Comparison of ENCODE assay signal across 26 cellular contexts in the genomic region with DNA sequence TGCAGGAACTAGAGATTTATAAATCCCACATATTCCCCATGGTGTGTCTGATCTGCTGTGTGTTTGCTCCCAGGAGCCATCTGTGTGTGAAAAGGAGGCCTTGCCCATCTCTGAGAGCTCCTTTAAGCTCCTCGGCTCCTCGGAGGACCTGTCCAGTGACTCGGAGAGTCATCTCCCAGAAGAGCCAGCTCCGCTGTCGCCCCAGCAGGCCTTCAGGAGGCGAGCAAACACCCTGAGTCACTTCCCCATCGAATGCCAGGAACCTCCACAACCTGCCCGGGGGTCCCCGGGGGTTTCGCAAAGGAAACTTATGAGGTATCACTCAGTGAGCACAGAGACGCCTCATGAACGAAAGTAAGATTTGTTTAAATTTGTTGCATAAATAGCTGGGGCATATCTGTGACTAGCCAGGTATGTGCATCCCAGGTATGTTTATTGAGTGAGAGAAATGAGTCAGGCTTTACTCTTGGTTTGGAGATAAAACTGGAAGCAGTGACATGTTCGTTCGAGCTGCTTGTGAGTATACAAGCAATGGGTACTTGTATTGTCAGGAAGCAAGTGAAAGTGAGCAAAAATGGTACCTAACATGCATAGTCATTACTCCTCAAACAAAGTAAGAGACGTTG.
DNase-seq lines count a peak whose midpoint lies in the region; ATAC-seq, FAIRE-seq and TF ChIP-seq lines count a peak whose summit lies in the region.
"Had no signal": no experiment of that assay in that cellular context is flagged by ENCODE, and none has a peak within 500 bp of the region (broad histone marks: within the 10 kb centered on the region; RNA-seq: fewer than 3 reads in every experiment).

No MANE protein-coding gene starts in this region.

- no peaks in the 10 kb centered on the region for H4K20me1 ChIP-seq in HepG2 (ENCODE audit: insufficient read depth, low read length)

- BruUV-seq in HepG2 (replicated peaks; lab: Mats Ljungman, UMichigan) = no TSS peak

- no peak overlapping the region for H2AFZ ChIP-seq in HepG2 (ENCODE audit: low read length)

- POLR2A ChIA-PET in HepG2 (lab: Yijun Ruan, JAX) = no interaction called here

- H3K27me3 ChIP-seq in left ventricle myocardium inferior (ENCODE audit: low read depth) (no peaks in the 10 kb centered on the region), esophagus muscularis mucosa (no peaks in the 10 kb centered on the region), uterus (no peaks in the 10 kb centered on the region), HepG2 (ENCODE audit: control insufficient read depth in 1 of 2, insufficient read depth in 2 of 2, low read length in 2 of 2) (no peaks in the 10 kb centered on the region)
- H3K27me3 ChIP-seq: BLaER1 treated with 17β-estradiol and CSF1 and Interleukin-3, amounts not matched to agents 10 nM and 100 nM; neutrophil; spleen had no signal

- no peak for TF ChIP-seq CTCF in left ventricle myocardium inferior (IDR thresholded peaks at IDR 0.05; ENCODE audit: borderline replicate concordance)
- TF ChIP-seq CTCF in esophagus muscularis mucosa (IDR thresholded peaks at IDR 0.05) = no peak
- no peak for TF ChIP-seq CTCF in omental fat pad (IDR thresholded peaks at IDR 0.05)
- TF ChIP-seq CTCF in uterus (IDR thresholded peaks at IDR 0.05) = no peak
- no peak for TF ChIP-seq CTCF in HepG2 (CRISPR knock-in tag; IDR thresholded peaks at IDR 0.05)

- no peak overlapping the region for H3K4me2 ChIP-seq in HepG2 (ENCODE audit: low read depth, low read length)

- DNase-seq in left ventricle myocardium inferior = no peak
- DNase-seq in Right ventricle myocardium superior = no peak
- no peak for DNase-seq in esophagus muscularis mucosa (ENCODE audit: extremely low spot score)
- DNase-seq in omental fat pad (ENCODE audit: low spot score) = no peak
- DNase-seq in uterus = no peak
- DNase-seq in NCI-H2029 treated with DMSO at 0.1 percent for 48 hours (lab: John Stamatoyannopoulos, UW) = no peak
- no peak for DNase-seq in HepG2 (ENCODE audit: low spot score)
- DNase-seq: ACHN; activated effector memory CD4-positive, alpha-beta T cell treated with Interleukin-2 at 50 U/mL for 16 hours; activated naive CD8-positive, alpha-beta T cell treated with anti-CD3 and anti-CD28 coated beads, Interleukin-2, amount 10 ng/mL, durations not matched to agents 7 days and 5 days; DMS79 treated with DMSO at 0.1 percent for 48 hours; effector CD8-positive, alpha-beta T cell; Kasumi-1; NCI-H187; NCI-H345; NCI-H774; RPMI8226; spleen; stimulated activated CD4-positive, alpha-beta T cell treated with anti-CD3 and anti-CD28 coated beads, Interleukin-2, amount 100 ng/mL, for 48 hours had no signal

- H3K27ac ChIP-seq in left ventricle myocardium inferior (replicated peaks) (peak overlapping the region; percentile 84), esophagus muscularis mucosa (replicated peaks in 1 of 4) (peak overlapping the region; percentile 66 to 70 (median 70)), uterus (peak overlapping the region; percentile 72 to 77), HepG2 (ENCODE audit: extremely low read length, insufficient read depth, low read length) (no peak overlapping the region)
- H3K27ac ChIP-seq: BLaER1 treated with 17β-estradiol and CSF1 and Interleukin-3, amounts not matched to agents 10 nM and 100 nM; neutrophil had no signal

- TF ChIP-seq RAD21 in HepG2 (CRISPR knock-in tag; IDR thresholded peaks at IDR 0.05) = no peak

- ATAC-seq in Right ventricle myocardium superior (ENCODE audit: poor library complexity) (no peak), omental fat pad (ENCODE audit: low FRiP score) (peak; percentile 30), GM19397 (IDR thresholded peaks at IDR 0.05; ENCODE audit: unreplicated experiment) (no peak), HepG2 (no peak)
- ATAC-seq: stimulated activated effector memory CD8-positive, alpha-beta T cell treated with anti-CD3 and anti-CD28 coated beads, Interleukin-12 subunit alpha, Interleukin-12 subunit beta, amount 100 ng/mL, for 72 hours had no signal

- no peak for FAIRE-seq in HepG2 (lab: Jason Lieb, UNC)

- H3K79me2 ChIP-seq in HepG2 (ENCODE audit: insufficient read depth, low read length) = no peaks in the 10 kb centered on the region

- in situ Hi-C loops in HepG2 (cut with HindIII; ENCODE audit: extremely low pct_ligation_motif_present, low pct_unique_long_range_greater_than_20kb) = loop anchor here (25.0 kb wide), 1 partner anchor 263 kb away; no protein-coding TSS in a partner anchor

- peaks cover 56% of the 10 kb centered on the region for H3K36me3 ChIP-seq in left ventricle myocardium inferior
- peaks cover 9 to 55% (median 36%) of the 10 kb centered on the region in 4 donors for H3K36me3 ChIP-seq in esophagus muscularis mucosa
- no peaks in the 10 kb centered on the region for H3K36me3 ChIP-seq in uterus
- peaks cover 7 to 11% of the 10 kb centered on the region in 2 experiments; a peak in 4 of 5 replicates for H3K36me3 ChIP-seq in HepG2 (replicated peaks in 1 of 2; ENCODE audit: control insufficient read depth in 1 of 2, insufficient read depth in 2 of 2, low read length in 2 of 2)

- H3K9ac ChIP-seq in HepG2 (ENCODE audit: insufficient read depth, low read depth, low read length) = no peak overlapping the region
- H3K9ac ChIP-seq: BLaER1 treated with 17β-estradiol and CSF1 and Interleukin-3, amounts not matched to agents 10 nM and 100 nM had no signal

- CTCF ChIA-PET in HepG2 (lab: Yijun Ruan, JAX; ENCODE audit: low intra/inter-chr PET ratio, low total read pairs) = no interaction called here

- intact Hi-C loops in left ventricle myocardium inferior (cut with micrococcal nuclease) (no loop called here), Right ventricle myocardium superior (cut with DNase I) (no loop called here), esophagus muscularis mucosa (cut with DNase I) (no loop called here), uterus (cut with DNase I; ENCODE audit: low total_unique reads) (no loop called here), HepG2 (cut with micrococcal nuclease; ENCODE audit: unreplicated experiment) (no loop called here)

- TF ChIP-seq EP300 in esophagus muscularis mucosa (IDR thresholded peaks at IDR 0.05) (no peak), HepG2 (IDR thresholded peaks at IDR 0.05; ENCODE audit: low read depth in 2 of 2, low read length in 2 of 2) (no peak), HepG2 (CRISPR knock-in tag; IDR thresholded peaks at IDR 0.05; ENCODE audit: borderline replicate concordance) (no peak)

- H3K9me3 ChIP-seq in left ventricle myocardium inferior (replicated peaks) = no peaks in the 10 kb centered on the region
- H3K9me3 ChIP-seq in esophagus muscularis mucosa = no peaks in the 10 kb centered on the region
- no peaks in the 10 kb centered on the region for H3K9me3 ChIP-seq in uterus
- no peaks in the 10 kb centered on the region for H3K9me3 ChIP-seq in HepG2 (ENCODE audit: low read length)
- H3K9me3 ChIP-seq: BLaER1 treated with 17β-estradiol and CSF1 and Interleukin-3, amounts not matched to agents 10 nM and 100 nM; HAP-1; neutrophil; spleen; thoracic aorta had no signal

- WGBS in esophagus muscularis mucosa = 88% methylated on average over 9 of the region's 15 CpGs
- 96% methylated on average over 14 of the region's 15 CpGs for WGBS in HepG2 (ENCODE audit: low lambda C conversion rate)

- H3K4me1 ChIP-seq in left ventricle myocardium inferior (peaks cover 47% of the 10 kb centered on the region), esophagus muscularis mucosa (peaks cover 13 to 34% (median 20%) of the 10 kb centered on the region in 4 donors), uterus (no peaks in the 10 kb centered on the region), HepG2 (ENCODE audit: insufficient read depth, low read length) (peaks cover 20% of the 10 kb centered on the region)
- H3K4me1 ChIP-seq: HAP-1 had no signal

- no peak overlapping the region for H3K4me3 ChIP-seq in left ventricle myocardium inferior
- no peak overlapping the region for H3K4me3 ChIP-seq in esophagus muscularis mucosa
- H3K4me3 ChIP-seq in uterus = no peak overlapping the region
- H3K4me3 ChIP-seq in HepG2 (replicated peaks in 1 of 3; ENCODE audit: insufficient read depth in 1 of 3, low read depth in 2 of 3, low read length in 3 of 3) = no peak overlapping the region
- H3K4me3 ChIP-seq: BLaER1 treated with 17β-estradiol and CSF1 and Interleukin-3, amounts not matched to agents 10 nM and 100 nM; HAP-1; lung; spleen; thoracic aorta had no signal

- TF ChIP-seq POLR2A in esophagus muscularis mucosa (IDR thresholded peaks at IDR 0.05; ENCODE audit: low read depth) = no peak
- TF ChIP-seq POLR2A in uterus (IDR thresholded peaks at IDR 0.05) = no peak
- TF ChIP-seq POLR2A in HepG2 (IDR thresholded peaks at IDR 0.05; ENCODE audit: insufficient read depth in 1 of 2, low read depth in 2 of 2, low read length in 2 of 2) = no peak

TF ChIP-seq in HepG2, 621 proteins besides CTCF, POLR2A, EP300 and RAD21 (continues in another document):
- TF ChIP-seq, protein P1, sequence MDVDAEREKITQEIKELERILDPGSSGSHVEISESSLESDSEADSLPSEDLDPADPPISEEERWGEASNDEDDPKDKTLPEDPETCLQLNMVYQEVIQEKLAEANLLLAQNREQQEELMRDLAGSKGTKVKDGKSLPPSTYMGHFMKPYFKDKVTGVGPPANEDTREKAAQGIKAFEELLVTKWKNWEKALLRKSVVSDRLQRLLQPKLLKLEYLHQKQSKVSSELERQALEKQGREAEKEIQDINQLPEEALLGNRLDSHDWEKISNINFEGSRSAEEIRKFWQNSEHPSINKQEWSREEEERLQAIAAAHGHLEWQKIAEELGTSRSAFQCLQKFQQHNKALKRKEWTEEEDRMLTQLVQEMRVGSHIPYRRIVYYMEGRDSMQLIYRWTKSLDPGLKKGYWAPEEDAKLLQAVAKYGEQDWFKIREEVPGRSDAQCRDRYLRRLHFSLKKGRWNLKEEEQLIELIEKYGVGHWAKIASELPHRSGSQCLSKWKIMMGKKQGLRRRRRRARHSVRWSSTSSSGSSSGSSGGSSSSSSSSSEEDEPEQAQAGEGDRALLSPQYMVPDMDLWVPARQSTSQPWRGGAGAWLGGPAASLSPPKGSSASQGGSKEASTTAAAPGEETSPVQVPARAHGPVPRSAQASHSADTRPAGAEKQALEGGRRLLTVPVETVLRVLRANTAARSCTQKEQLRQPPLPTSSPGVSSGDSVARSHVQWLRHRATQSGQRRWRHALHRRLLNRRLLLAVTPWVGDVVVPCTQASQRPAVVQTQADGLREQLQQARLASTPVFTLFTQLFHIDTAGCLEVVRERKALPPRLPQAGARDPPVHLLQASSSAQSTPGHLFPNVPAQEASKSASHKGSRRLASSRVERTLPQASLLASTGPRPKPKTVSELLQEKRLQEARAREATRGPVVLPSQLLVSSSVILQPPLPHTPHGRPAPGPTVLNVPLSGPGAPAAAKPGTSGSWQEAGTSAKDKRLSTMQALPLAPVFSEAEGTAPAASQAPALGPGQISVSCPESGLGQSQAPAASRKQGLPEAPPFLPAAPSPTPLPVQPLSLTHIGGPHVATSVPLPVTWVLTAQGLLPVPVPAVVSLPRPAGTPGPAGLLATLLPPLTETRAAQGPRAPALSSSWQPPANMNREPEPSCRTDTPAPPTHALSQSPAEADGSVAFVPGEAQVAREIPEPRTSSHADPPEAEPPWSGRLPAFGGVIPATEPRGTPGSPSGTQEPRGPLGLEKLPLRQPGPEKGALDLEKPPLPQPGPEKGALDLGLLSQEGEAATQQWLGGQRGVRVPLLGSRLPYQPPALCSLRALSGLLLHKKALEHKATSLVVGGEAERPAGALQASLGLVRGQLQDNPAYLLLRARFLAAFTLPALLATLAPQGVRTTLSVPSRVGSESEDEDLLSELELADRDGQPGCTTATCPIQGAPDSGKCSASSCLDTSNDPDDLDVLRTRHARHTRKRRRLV (CRISPR knock-in tag; IDR thresholded peaks at IDR 0.05) = no peak
